17 cellular contexts compared by ENCODE assay signal in the genomic region with DNA sequence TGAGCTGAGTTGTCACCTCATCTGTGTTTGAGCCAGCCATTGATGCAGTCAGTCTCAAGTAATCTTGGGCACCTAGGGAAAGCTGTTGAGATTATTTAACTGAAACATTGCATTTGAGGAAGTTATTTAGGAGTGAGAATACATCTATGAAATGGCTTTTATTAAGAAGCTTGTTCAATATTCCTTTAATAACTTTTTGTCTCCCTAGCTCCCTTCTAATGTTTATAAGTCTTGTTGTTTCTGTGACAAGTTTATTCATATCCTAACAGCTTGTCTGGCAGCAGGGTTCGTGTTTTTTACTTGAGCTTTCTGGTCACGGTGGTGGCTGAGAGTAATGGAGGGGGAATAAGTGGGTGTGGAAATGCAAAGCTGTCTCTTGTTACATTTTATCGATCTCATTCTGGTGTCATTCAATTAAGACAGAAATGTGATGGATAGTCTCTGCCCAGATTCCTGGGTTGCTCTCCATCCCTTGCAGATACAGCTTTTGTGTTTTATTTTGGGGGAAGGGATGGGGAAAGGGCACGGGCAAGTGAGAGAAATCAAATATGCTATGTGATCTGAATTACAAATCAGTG.
DNase-seq lines count a peak whose midpoint lies in the region; ATAC-seq, FAIRE-seq and TF ChIP-seq lines count a peak whose summit lies in the region.
"Had no signal": no experiment of that assay in that cellular context is flagged by ENCODE, and none has a peak within 500 bp of the region (broad histone marks: within the 10 kb centered on the region; RNA-seq: fewer than 3 reads in every experiment).

No MANE protein-coding gene starts in this region.

- H3K9me3 Mint-ChIP-seq in nephron (no peaks in the 10 kb centered on the region), natural killer cell (peaks cover 0 to 4% of the 10 kb centered on the region in 2 donors)
- H3K9me3 Mint-ChIP-seq: stimulated activated naive CD8-positive, alpha-beta T cell treated with anti-CD3 and anti-CD28 coated beads, Interleukin-15, Interleukin-2, amounts not matched to agents 100 ng/mL and 50 ng/mL, for 24 hours had no signal

- TF ChIP-seq POLR2A in vagina (IDR thresholded peaks at IDR 0.05): no peak

- H3K4me3 Mint-ChIP-seq in nephron (peak overlapping the region in 2 of 3 experiments; percentile 40 to 43), natural killer cell (no peak overlapping the region)
- H3K4me3 Mint-ChIP-seq: stimulated activated naive CD8-positive, alpha-beta T cell treated with anti-CD3 and anti-CD28 coated beads, Interleukin-15, Interleukin-2, amounts not matched to agents 100 ng/mL and 50 ng/mL, for 24 hours had no signal

- intact Hi-C loops in cardiac septum (cut with DNase I): no loop called here
- intact Hi-C loops in vagina (cut with DNase I): no loop called here
- intact Hi-C loops in natural killer cell (cut with micrococcal nuclease): no loop called here

- DNase-seq in cardiac muscle cell (ENCODE audit: low read depth in 1 of 2, low spot score in 1 of 2) (no peak), cardiac septum (ENCODE audit: low spot score) (no peak), vagina (ENCODE audit: extremely low spot score in 2 of 2) (no peak), natural killer cell (no peak), HTR-8/SVneo (ENCODE audit: insufficient read length, low spot score) (no peak)
- DNase-seq: activated CD4-positive, alpha-beta T cell treated with anti-CD3 and anti-CD28 coated beads, Interleukin-2, amount 50 U/mL, for 1 hour; activated CD8-positive, alpha-beta memory T cell treated with anti-CD3 and anti-CD28 coated beads, Interleukin-2, amount 50 U/mL, for 4 hours; activated gamma-delta T cell; GOT3; left ventricle myocardium inferior; NCI-H1436; ovary; stimulated activated CD4-positive, alpha-beta T cell treated with anti-CD3 and anti-CD28 coated beads, Interleukin-1b, Interleukin-23, amount 100 ng/mL, for 48 hours had no signal

- H3K27me3 Mint-ChIP-seq in nephron (ENCODE audit: low read depth) (no peaks in the 10 kb centered on the region), natural killer cell (ENCODE audit: low read depth in 2 of 2) (no peaks in the 10 kb centered on the region)
- H3K27me3 Mint-ChIP-seq: stimulated activated naive CD8-positive, alpha-beta T cell treated with anti-CD3 and anti-CD28 coated beads, Interleukin-15, Interleukin-2, amounts not matched to agents 100 ng/mL and 50 ng/mL, for 24 hours had no signal

- H3K27ac ChIP-seq in cardiac muscle cell: peak overlapping the region; percentile 60
- H3K27ac ChIP-seq in cingulate gyrus (ENCODE audit: low read depth, low read length): peak overlapping the region; percentile 61
- H3K27ac ChIP-seq in vagina: peak overlapping the region; percentile 72
- H3K27ac ChIP-seq: left ventricle myocardium inferior had no signal

- H3K4me3 ChIP-seq in cardiac muscle cell (no peak overlapping the region), vagina (no peak overlapping the region)
- H3K4me3 ChIP-seq: left ventricle myocardium inferior, ovary had no signal

- TF ChIP-seq CTCF in cardiac muscle cell (IDR thresholded peaks at IDR 0.05; ENCODE audit: low read depth, low read length) (no peak), nephron (IDR thresholded peaks at IDR 0.05; ENCODE audit: unreplicated experiment in 3 of 3) (no peak), vagina (IDR thresholded peaks at IDR 0.05) (no peak), natural killer cell (IDR thresholded peaks at IDR 0.05) (no peak)

- ATAC-seq in HG02981 (IDR thresholded peaks at IDR 0.05; ENCODE audit: unreplicated experiment) (no peak), natural killer cell (no peak)

- H3K4me1 Mint-ChIP-seq in nephron (peaks cover 59% of the 10 kb centered on the region), natural killer cell (no peaks in the 10 kb centered on the region)

- H3K4me1 ChIP-seq in cardiac muscle cell (ENCODE audit: low read depth) (peaks cover 21% of the 10 kb centered on the region), vagina (peaks cover 62% of the 10 kb centered on the region)

- H3K36me3 ChIP-seq in cardiac muscle cell: no peaks in the 10 kb centered on the region
- no peaks in the 10 kb centered on the region for H3K36me3 ChIP-seq in vagina
- H3K36me3 ChIP-seq: left ventricle myocardium inferior, ovary had no signal

- H3K27me3 ChIP-seq in cardiac muscle cell: no peaks in the 10 kb centered on the region
- no peaks in the 10 kb centered on the region for H3K27me3 ChIP-seq in vagina
- H3K27me3 ChIP-seq: ovary had no signal

- FAIRE-seq in HTR-8/SVneo (lab: Jason Lieb, UNC): no peak

- H3K27ac Mint-ChIP-seq in nephron (peak overlapping the region; percentile 85 to 93 (median 86)), natural killer cell (no peak overlapping the region)
- H3K27ac Mint-ChIP-seq: stimulated activated naive CD8-positive, alpha-beta T cell treated with anti-CD3 and anti-CD28 coated beads, Interleukin-15, Interleukin-2, amounts not matched to agents 100 ng/mL and 50 ng/mL, for 24 hours had no signal

- H3K9me3 ChIP-seq in cardiac muscle cell (ENCODE audit: low read depth) (no peaks in the 10 kb centered on the region), vagina (no peaks in the 10 kb centered on the region)
- H3K9me3 ChIP-seq: left ventricle myocardium inferior, ovary had no signal

- H3K36me3 Mint-ChIP-seq in nephron (ENCODE audit: low read depth) (peaks cover 19% of the 10 kb centered on the region), natural killer cell (no peaks in the 10 kb centered on the region)

Comparison
In these comparisons a context has a peak if more than half of its experiments do, and no peak if none do; other contexts are left out.
1. H3K27ac Mint-ChIP-seq: peak in nephron (3 of 3); none in natural killer cell (0 of 2).
2. Peak in every context shown above with its lines, with median percentiles within 50 percentile points of each other: H3K27ac ChIP-seq.